In genomic region chr22:44188986-44189630, GRCh38 we compare ENCODE assay signal across 18 cellular contexts. TPM values are rescaled to one million over a fixed set of nuclear protein-coding genes. Genes with fewer than 3 reads are reported as not detected.
A peak's percentile ranks its signal among the peaks of the same experiment; 100 is the strongest.
DNase-seq lines count a peak whose midpoint lies in the region; ATAC-seq and TF ChIP-seq lines count a peak whose summit lies in the region.
"Had no signal": no experiment of that assay in that cellular context is flagged by ENCODE, and none has a peak within 500 bp of the region (broad histone marks: within the 10 kb centered on the region; RNA-seq: fewer than 3 reads in every experiment).

No MANE protein-coding gene starts in this region.

- POLR2A ChIA-PET in activated CD4-positive, alpha-beta T cell treated with anti-CD3 and anti-CD28 coated beads for 36 hours (lab: Charles Lee): no interaction called here

- H3K27ac Mint-ChIP-seq in activated CD4-positive, alpha-beta T cell treated with anti-CD3 and anti-CD28 coated beads for 36 hours: no peak overlapping the region

- ATAC-seq in activated CD4-positive, alpha-beta T cell treated with anti-CD3 and anti-CD28 coated beads for 36 hours: no peak
- ATAC-seq in HG02973 (IDR thresholded peaks at IDR 0.05; ENCODE audit: unreplicated experiment): no peak
- no peak for ATAC-seq in GM19397 (IDR thresholded peaks at IDR 0.05; ENCODE audit: unreplicated experiment)

- intact Hi-C loops in activated CD4-positive, alpha-beta T cell treated with anti-CD3 and anti-CD28 coated beads for 36 hours (cut with DNase I, micrococcal nuclease): loop anchor here in 1 of 2 experiments (10.0 kb wide), 1 partner anchor 194 kb away; no protein-coding TSS in a partner anchor
- intact Hi-C loops in spleen (cut with DNase I; ENCODE audit: low total_unique reads): no loop called here

- H4K20me1 ChIP-seq in hepatocyte (ENCODE audit: insufficient read depth, poor library complexity, severe bottlenecking): no peaks in the 10 kb centered on the region

- peaks cover 21% of the 10 kb centered on the region for H3K36me3 Mint-ChIP-seq in activated CD4-positive, alpha-beta T cell treated with anti-CD3 and anti-CD28 coated beads for 36 hours (ENCODE audit: low read depth)

- H3K27me3 Mint-ChIP-seq in activated CD4-positive, alpha-beta T cell treated with anti-CD3 and anti-CD28 coated beads for 36 hours: no peaks in the 10 kb centered on the region

- H2AFZ ChIP-seq in hepatocyte: no peak overlapping the region

- H3K27me3 ChIP-seq in spleen (replicated peaks in 1 of 7) (peaks cover 0 to 4% (median 0%) of the 10 kb centered on the region in 7 donors), hepatocyte (no peaks in the 10 kb centered on the region)

- no peaks in the 10 kb centered on the region for H3K79me2 ChIP-seq in hepatocyte

- no peak for TF ChIP-seq POLR2A in spleen (IDR thresholded peaks at IDR 0.05)

- WGBS in spleen, 5 donors: 74 to 91% (median 81%) methylated on average over 12 of the region's 12 CpGs
- WGBS in hepatocyte (ENCODE audit: low lambda C conversion rate, missing lambda C conversion rate): 90% methylated on average over 12 of the region's 12 CpGs

- H3K27ac ChIP-seq in spleen (no peak overlapping the region), hepatocyte (no peak overlapping the region)
- H3K27ac ChIP-seq: HL-60 had no signal

- no peaks in the 10 kb centered on the region for H3K9me2 ChIP-seq in hepatocyte (replicated peaks; ENCODE audit: insufficient read depth)

- H3K36me3 ChIP-seq in spleen (peaks cover 0 to 95% (median 17%) of the 10 kb centered on the region in 6 donors), hepatocyte (replicated peaks; ENCODE audit: insufficient read depth, low read depth) (no peaks in the 10 kb centered on the region)

- DNase-seq in activated CD4-positive, alpha-beta T cell treated with anti-CD3 and anti-CD28 coated beads for 36 hours: peak; percentile 2
- DNase-seq in activated CD4-positive, alpha-beta T cell treated with anti-CD3 and anti-CD28 coated beads, Interleukin-2, amount 50 U/mL, for 1 hour: no peak
- peak; percentile 60 for DNase-seq in ELF-1 (ENCODE audit: low read depth, low spot score)
- DNase-seq in left kidney (ENCODE audit: low read depth, low spot score): peak; percentile 18
- peak; percentile 81 for DNase-seq in spleen
- no peak for DNase-seq in hepatocyte (ENCODE audit: low spot score)
- DNase-seq: 8988T; DMS 273 treated with DMSO at 0.1 percent for 48 hours; HCEC 1CT; NCI-H1105 treated with DMSO at 0.1 percent for 48 hours; NCI-H1694 treated with DMSO at 0.1 percent for 48 hours; NCI-H446; NK-92 treated with Interleukin-12 subunit alpha and Interleukin-12 subunit beta, amount 100 ng/mL, for 24 hours; SHP77 treated with DMSO at 0.1 percent for 48 hours had no signal

- no peak overlapping the region for H3K4me3 Mint-ChIP-seq in activated CD4-positive, alpha-beta T cell treated with anti-CD3 and anti-CD28 coated beads for 36 hours

- H3K9me3 Mint-ChIP-seq in activated CD4-positive, alpha-beta T cell treated with anti-CD3 and anti-CD28 coated beads for 36 hours (ENCODE audit: low read depth): no peaks in the 10 kb centered on the region

- H3K9me3 ChIP-seq in spleen (no peaks in the 10 kb centered on the region), hepatocyte (ENCODE audit: low read depth) (no peaks in the 10 kb centered on the region)

- CTCF ChIA-PET in activated CD4-positive, alpha-beta T cell treated with anti-CD3 and anti-CD28 coated beads for 36 hours (lab: Charles Lee): no interaction called here

- TF ChIP-seq CTCF in spleen (IDR thresholded peaks at IDR 0.05 in 8 of 11, conservative IDR thresholded peaks at IDR 0.05 in 3 of 11): no peak
- TF ChIP-seq CTCF in hepatocyte (IDR thresholded peaks at IDR 0.05; ENCODE audit: poor library complexity): no peak

- H3K4me1 ChIP-seq in spleen (peaks cover 0 to 69% (median 30%) of the 10 kb centered on the region in 6 donors), hepatocyte (ENCODE audit: insufficient read depth) (no peaks in the 10 kb centered on the region)

- no peak overlapping the region for H3K4me2 ChIP-seq in hepatocyte

- no peak overlapping the region for H3K4me3 ChIP-seq in spleen
- no peak overlapping the region for H3K4me3 ChIP-seq in hepatocyte

- peaks cover 28% of the 10 kb centered on the region for H3K4me1 Mint-ChIP-seq in activated CD4-positive, alpha-beta T cell treated with anti-CD3 and anti-CD28 coated beads for 36 hours

RNA-seq across cellular contexts. Expression of gene PARVG, which starts 8.4 kb away (rescaled TPM):
- total RNA-seq in activated CD4-positive, alpha-beta T cell treated with anti-CD3 and anti-CD28 coated beads for 36 hours: 10 to 100 TPM; 61.7 to 74.3 TPM
- 100 to 1,000 TPM; 129 to 226 (median 142) TPM for total RNA-seq in spleen
- polyA plus RNA-seq in spleen: 100 to 1,000 TPM; 118 to 214 (median 204) TPM
- 0.96 and 1.00 TPM in 2 replicates for total RNA-seq in hepatocyte
- 0.77 and 2.8 TPM in 2 replicates for polyA plus RNA-seq in hepatocyte
- polyA plus RNA-seq: BJ had no signal

Comparison
In these comparisons a context has a peak if more than half of its experiments do, and no peak if none do; other contexts are left out.
1. DNase-seq: peak in activated CD4-positive, alpha-beta T cell treated with anti-CD3 and anti-CD28 coated beads for 36 hours (single experiment), ELF-1 (single experiment), left kidney (single experiment) and spleen (single experiment); none in activated CD4-positive, alpha-beta T cell treated with anti-CD3 and anti-CD28 coated beads, Interleukin-2, amount 50 U/mL, for 1 hour (single experiment) and hepatocyte (single experiment).
2. RNA of gene PARVG, which starts 8.4 kb away (total RNA-seq): 129 to 226 TPM in spleen and 61.7 to 74.3 TPM in activated CD4-positive, alpha-beta T cell treated with anti-CD3 and anti-CD28 coated beads for 36 hours; 0.96 to 1.00 TPM in hepatocyte; every median in the first group is over 10 times any median in the second.